8 cellular contexts compared by ENCODE assay signal in genomic region chr15:85379403-85380131, GRCh38. TPM values are rescaled to one million over a fixed set of nuclear protein-coding genes. Genes with fewer than 3 reads are reported as not detected.
DNase-seq lines count a peak whose midpoint lies in the region; TF ChIP-seq lines count a peak whose summit lies in the region.

No MANE protein-coding gene starts in this region.

- no peak for TF ChIP-seq POLR2A in sigmoid colon (IDR thresholded peaks at IDR 0.05)

- WGBS in sigmoid colon, 2 donors, result 4 to 5% methylated on average over 19 of the region's 19 CpGs

- TF ChIP-seq CTCF in AG10803 (conservative IDR thresholded peaks at IDR 0.05; ENCODE audit: low read length) (no peak), fibroblast of the aortic adventitia (IDR thresholded peaks at IDR 0.05; ENCODE audit: insufficient read depth, low read length) (no peak), sigmoid colon (IDR thresholded peaks at IDR 0.05) (no peak)

- H3K9me3 ChIP-seq in HUES48 (ENCODE audit: control insufficient read depth, insufficient read depth, low read length), result no peaks in the 10 kb centered on the region
- no peaks in the 10 kb centered on the region for H3K9me3 ChIP-seq in sigmoid colon

- intact Hi-C loops in sigmoid colon (cut with DNase I), result loop anchor here (2.0 to 5.0 kb wide), 3 partner anchors 49 to 123 kb away; no protein-coding TSS in a partner anchor

- TF ChIP-seq EP300 in sigmoid colon (IDR thresholded peaks at IDR 0.05), result no peak

- peak overlapping the region; percentile 27; the same call in 1 of the 2 replicates for H3K9ac ChIP-seq in HUES48 (ENCODE audit: low read depth, low read length)

- peak; percentile 24 for DNase-seq in AG10803 (ENCODE audit: low read depth)
- peak; percentile 64 for DNase-seq in activated CD8-positive, alpha-beta memory T cell treated with anti-CD3 and anti-CD28 coated beads, Interleukin-2, amount 50 U/mL, for 48 hours
- peak; percentile 36 for DNase-seq in fibroblast of the aortic adventitia (ENCODE audit: low read depth)
- DNase-seq in sigmoid colon, result no peak
- DNase-seq in GM19238 (ENCODE audit: insufficient read length, low spot score), result no peak
- no peak for DNase-seq in NCI-H1092 treated with DMSO at 0.1 percent for 48 hours (lab: John Stamatoyannopoulos, UW)
- no peak for DNase-seq in NCI-H1930 (lab: John Stamatoyannopoulos, UW)

- peak overlapping the region; percentile 79 for H3K4me3 ChIP-seq in AG10803 (ENCODE audit: low read length)
- peak overlapping the region; percentile 75 for H3K4me3 ChIP-seq in HUES48 (ENCODE audit: low read depth, low read length)
- peak overlapping the region; percentile 74 for H3K4me3 ChIP-seq in fibroblast of the aortic adventitia (ENCODE audit: low read depth, low read length)
- peak overlapping the region; percentile 65 to 97 (median 92) for H3K4me3 ChIP-seq in sigmoid colon

- H3K27ac ChIP-seq in HUES48 (ENCODE audit: low read depth, low read length), result peak overlapping the region; percentile 48
- peak overlapping the region; percentile 93 to 98 (median 97) for H3K27ac ChIP-seq in sigmoid colon

- H3K36me3 ChIP-seq in HUES48 (ENCODE audit: control insufficient read depth, insufficient read depth, low read length) (no peaks in the 10 kb centered on the region), sigmoid colon (no peaks in the 10 kb centered on the region)

- H3K27me3 ChIP-seq in HUES48 (ENCODE audit: control insufficient read depth, insufficient read depth, low read length) (no peaks in the 10 kb centered on the region), sigmoid colon (no peaks in the 10 kb centered on the region)

- peaks cover 9% of the 10 kb centered on the region for H3K4me1 ChIP-seq in HUES48 (ENCODE audit: control insufficient read depth, insufficient read depth, low read length)
- peaks cover 0 to 29% (median 22%) of the 10 kb centered on the region in 4 donors for H3K4me1 ChIP-seq in sigmoid colon

RNA-seq across cellular contexts. Expression of gene AKAP13, which starts 0.8 kb away (rescaled TPM):
- total RNA-seq in fibroblast of the aortic adventitia (ENCODE audit: low replicate concordance) (87.7 and 89.9 TPM in 2 replicates), sigmoid colon (100 to 1,000 TPM in 3 of 4 donors, 10 to 100 TPM in 1; 98.5 to 142 (median 126) TPM)
- 10 to 100 TPM; 21.6 to 73.7 (median 43.0) TPM for polyA plus RNA-seq in sigmoid colon

Comparison
In these comparisons a context has a peak if more than half of its experiments do, and no peak if none do; other contexts are left out.
1. DNase-seq: peak in AG10803 (single experiment), activated CD8-positive, alpha-beta memory T cell treated with anti-CD3 and anti-CD28 coated beads, Interleukin-2, amount 50 U/mL, for 48 hours (single experiment) and fibroblast of the aortic adventitia (single experiment); none in sigmoid colon (single experiment), GM19238 (single experiment), NCI-H1092 treated with DMSO at 0.1 percent for 48 hours (single experiment) and NCI-H1930 (0 of 2).
2. Peak in every context shown above with its lines, with median percentiles within 50 percentile points of each other: H3K4me3 ChIP-seq.